In the genomic region with DNA sequence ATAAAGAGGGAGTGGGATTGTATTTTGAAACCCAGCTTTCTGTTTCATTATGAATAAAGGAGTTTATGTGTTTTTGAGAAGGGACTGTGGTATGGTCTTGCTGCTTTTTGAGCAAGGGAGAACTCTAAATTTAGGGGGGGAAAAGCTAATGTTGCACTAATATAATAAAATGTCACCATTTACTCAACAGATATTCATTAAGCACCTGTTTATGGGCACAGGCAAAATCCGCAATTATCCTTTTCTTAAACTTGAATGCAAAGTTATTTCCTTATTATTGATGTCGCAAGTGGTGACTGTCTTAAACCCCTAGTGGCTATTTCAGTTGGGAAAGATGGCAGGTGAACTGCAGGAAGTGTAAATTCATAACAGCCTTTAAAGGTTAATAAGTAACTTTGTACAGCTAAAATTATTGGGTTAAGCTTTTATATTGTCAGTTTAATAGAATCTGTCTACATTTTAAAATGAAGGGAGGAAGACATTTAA, we compare ENCODE assay signal across 7 cellular contexts. TPM values are rescaled to one million over a fixed set of nuclear protein-coding genes. Genes with fewer than 3 reads are reported as not detected.
A peak's percentile ranks its signal among the peaks of the same experiment; 100 is the strongest.
DNase-seq lines count a peak whose midpoint lies in the region; ATAC-seq and TF ChIP-seq lines count a peak whose summit lies in the region.

No MANE protein-coding gene starts in this region.

- CTCF ChIA-PET in activated CD4-positive, alpha-beta memory T cell treated with anti-CD3 and anti-CD28 coated beads, Interleukin-2, amount 10 ng/mL, durations not matched to agents 7 days and 5 days (lab: Charles Lee) = interaction anchor here (0.9 to 7.5 kb wide), 16 partner anchors 11 to 189 kb away, joined by 3 to 88 read pairs (median 4); partner anchors contain the start of gene HINT1

- peak overlapping the region; percentile 78 for H3K4me3 ChIP-seq in GM06990 (replicated peaks; ENCODE audit: low read depth, low read length)
- peak overlapping the region; percentile 98 for H3K4me3 ChIP-seq in iPS-20b (ENCODE audit: low read length)

- peaks cover 46% of the 10 kb centered on the region for H3K36me3 Mint-ChIP-seq in activated CD4-positive, alpha-beta memory T cell treated with anti-CD3 and anti-CD28 coated beads, Interleukin-2, amount 10 ng/mL, durations not matched to agents 7 days and 5 days (ENCODE audit: low read depth)

- peaks cover 50% of the 10 kb centered on the region for H3K4me1 Mint-ChIP-seq in activated CD4-positive, alpha-beta memory T cell treated with anti-CD3 and anti-CD28 coated beads, Interleukin-2, amount 10 ng/mL, durations not matched to agents 7 days and 5 days
- peaks cover 42% of the 10 kb centered on the region for H3K4me1 Mint-ChIP-seq in stimulated activated naive CD8-positive, alpha-beta T cell treated with anti-CD3 and anti-CD28 coated beads, Interleukin-15, amount 100 ng/mL, for 72 hours

- H3K27me3 ChIP-seq in GM06990 (replicated peaks; ENCODE audit: control insufficient read depth, insufficient read depth, low read length) (no peaks in the 10 kb centered on the region), iPS-20b (ENCODE audit: insufficient read depth, low read length) (no peaks in the 10 kb centered on the region; the same call in 1 of the 2 replicates)

- H3K9ac ChIP-seq in iPS-20b (ENCODE audit: low read depth, low read length) = peak overlapping the region; percentile 87; the same call in 1 of the 2 replicates

- H3K27me3 Mint-ChIP-seq in activated CD4-positive, alpha-beta memory T cell treated with anti-CD3 and anti-CD28 coated beads, Interleukin-2, amount 10 ng/mL, durations not matched to agents 7 days and 5 days = no peaks in the 10 kb centered on the region
- H3K27me3 Mint-ChIP-seq in stimulated activated naive CD8-positive, alpha-beta T cell treated with anti-CD3 and anti-CD28 coated beads, Interleukin-15, amount 100 ng/mL, for 72 hours = no peaks in the 10 kb centered on the region

- no peaks in the 10 kb centered on the region for H3K9me3 Mint-ChIP-seq in activated CD4-positive, alpha-beta memory T cell treated with anti-CD3 and anti-CD28 coated beads, Interleukin-2, amount 10 ng/mL, durations not matched to agents 7 days and 5 days
- peaks cover 0 to 4% of the 10 kb centered on the region in 2 donors for H3K9me3 Mint-ChIP-seq in stimulated activated naive CD8-positive, alpha-beta T cell treated with anti-CD3 and anti-CD28 coated beads, Interleukin-15, amount 100 ng/mL, for 72 hours

- no peaks in the 10 kb centered on the region for H3K9me3 ChIP-seq in iPS-20b (ENCODE audit: insufficient read depth, low read depth, low read length)

- DNase-seq in GM06990 (ENCODE audit: extremely low read depth, insufficient read length) = peak; percentile 45
- peak; percentile 69 for DNase-seq in KBM-7
- DNase-seq in activated CD4-positive, alpha-beta memory T cell treated with anti-CD3 and anti-CD28 coated beads, Interleukin-2, amount 10 ng/mL, durations not matched to agents 7 days and 5 days = no peak
- DNase-seq in stimulated activated naive CD8-positive, alpha-beta T cell treated with anti-CD3 and anti-CD28 coated beads, Interleukin-15, amount 100 ng/mL, for 72 hours = no peak
- DNase-seq in inferior parietal cortex (ENCODE audit: extremely low spot score) = no peak

- H3K4me1 ChIP-seq in iPS-20b (ENCODE audit: insufficient read depth, low read length) = peaks cover 8% of the 10 kb centered on the region; the same call in 1 of the 2 replicates

- ATAC-seq in GM21528 (IDR thresholded peaks at IDR 0.05; ENCODE audit: low FRiP score, unreplicated experiment) = peak; percentile 26
- no peak for ATAC-seq in stimulated activated naive CD8-positive, alpha-beta T cell treated with anti-CD3 and anti-CD28 coated beads, Interleukin-15, amount 100 ng/mL, for 72 hours

- POLR2A ChIA-PET in activated CD4-positive, alpha-beta memory T cell treated with anti-CD3 and anti-CD28 coated beads, Interleukin-2, amount 10 ng/mL, durations not matched to agents 7 days and 5 days (lab: Charles Lee) = interaction anchor here (0.7 to 15.7 kb wide), 34 partner anchors 8 to 370 kb away, joined by 3 to 572 read pairs (median 10); partner anchors contain the start of gene HINT1

- H3K27ac ChIP-seq in iPS-20b (ENCODE audit: low read length) = no peak overlapping the region

- peak overlapping the region; percentile 90 for H3K27ac Mint-ChIP-seq in activated CD4-positive, alpha-beta memory T cell treated with anti-CD3 and anti-CD28 coated beads, Interleukin-2, amount 10 ng/mL, durations not matched to agents 7 days and 5 days
- peak overlapping the region; percentile 90 to 97 for H3K27ac Mint-ChIP-seq in stimulated activated naive CD8-positive, alpha-beta T cell treated with anti-CD3 and anti-CD28 coated beads, Interleukin-15, amount 100 ng/mL, for 72 hours

- H3K4me3 Mint-ChIP-seq in activated CD4-positive, alpha-beta memory T cell treated with anti-CD3 and anti-CD28 coated beads, Interleukin-2, amount 10 ng/mL, durations not matched to agents 7 days and 5 days = peak overlapping the region; percentile 93
- peak overlapping the region; percentile 78 to 88 for H3K4me3 Mint-ChIP-seq in stimulated activated naive CD8-positive, alpha-beta T cell treated with anti-CD3 and anti-CD28 coated beads, Interleukin-15, amount 100 ng/mL, for 72 hours

- in situ Hi-C loops in KBM-7 (cut with MboI; ENCODE audit: low pct_unique_long_range_greater_than_20kb, low sequenced_read_pairs) = no loop called here

- H3K36me3 ChIP-seq in GM06990 (ENCODE audit: control insufficient read depth, insufficient read depth, low read length) (no peaks in the 10 kb centered on the region), iPS-20b (ENCODE audit: insufficient read depth, low read depth, low read length) (no peaks in the 10 kb centered on the region)

- peak; percentile 34 for TF ChIP-seq CTCF in GM06990 (IDR thresholded peaks at IDR 0.05; ENCODE audit: insufficient read depth, low read length, poor library complexity, severe bottlenecking)

RNA-seq across cellular contexts. Expression of gene CDC42SE2, which starts 1.5 kb away (rescaled TPM):
- 100 to 1,000 TPM; 163 to 166 TPM for total RNA-seq in activated CD4-positive, alpha-beta memory T cell treated with anti-CD3 and anti-CD28 coated beads, Interleukin-2, amount 10 ng/mL, durations not matched to agents 7 days and 5 days

Comparison
In these comparisons a context has a peak if more than half of its experiments do, and no peak if none do; other contexts are left out.
1. DNase-seq: peak in GM06990 (single experiment) and KBM-7 (single experiment); none in activated CD4-positive, alpha-beta memory T cell treated with anti-CD3 and anti-CD28 coated beads, Interleukin-2, amount 10 ng/mL, durations not matched to agents 7 days and 5 days (single experiment), stimulated activated naive CD8-positive, alpha-beta T cell treated with anti-CD3 and anti-CD28 coated beads, Interleukin-15, amount 100 ng/mL, for 72 hours (0 of 2) and inferior parietal cortex (single experiment).